In the genomic region with DNA sequence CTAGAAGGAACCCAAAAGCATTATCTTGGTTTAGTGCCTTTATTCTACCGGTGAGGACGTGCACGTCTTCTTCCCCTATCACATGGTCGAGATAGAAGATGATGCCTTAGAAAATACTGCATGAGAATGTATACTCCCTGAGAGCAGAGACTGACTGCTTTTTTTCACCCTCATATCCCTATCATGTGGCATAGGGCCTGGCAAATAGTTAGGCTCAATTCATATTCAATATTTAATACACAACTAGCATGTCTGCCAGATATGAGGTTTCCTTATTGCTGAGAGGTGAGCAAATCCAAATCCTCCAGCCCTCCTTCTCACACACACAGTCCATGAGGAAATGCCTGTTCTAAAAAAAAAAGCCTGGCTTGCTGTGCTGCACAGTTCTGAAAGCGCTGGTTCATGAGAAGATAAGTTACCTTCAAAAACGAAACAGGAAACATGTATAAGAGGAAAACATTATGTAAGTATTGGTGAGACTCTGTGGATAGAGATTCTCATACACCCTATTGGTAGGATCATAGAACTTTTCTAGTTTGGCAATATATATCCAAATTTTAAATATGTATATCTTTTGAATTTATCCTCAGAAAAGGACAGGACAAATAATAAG, we compare ENCODE assay signal across 9 cellular contexts. TPM values are rescaled to one million over a fixed set of nuclear protein-coding genes. Genes with fewer than 3 reads are reported as not detected.
A peak's percentile ranks its signal among the peaks of the same experiment; 100 is the strongest.
DNase-seq lines count a peak whose midpoint lies in the region; ATAC-seq lines count a peak whose summit lies in the region.
"Had no signal": no experiment of that assay in that cellular context is flagged by ENCODE, and none has a peak within 500 bp of the region (broad histone marks: within the 10 kb centered on the region; RNA-seq: fewer than 3 reads in every experiment).

No MANE protein-coding gene starts in this region.

- peaks cover 0 to 4% of the 10 kb centered on the region in 2 donors for H3K36me3 Mint-ChIP-seq in CD4-positive, alpha-beta memory T cell

- no peaks in the 10 kb centered on the region for H3K36me3 ChIP-seq in CD4-positive, alpha-beta memory T cell (ENCODE audit: insufficient read depth, low read length)

- peaks cover 0 to 3% of the 10 kb centered on the region in 2 donors for H3K27me3 Mint-ChIP-seq in CD4-positive, alpha-beta memory T cell

- H3K4me1 Mint-ChIP-seq in CD4-positive, alpha-beta memory T cell, result peaks cover 7 to 25% (median 15%) of the 10 kb centered on the region in 4 donors

- H3K27ac Mint-ChIP-seq in CD4-positive, alpha-beta memory T cell, result peak overlapping the region; percentile 45 to 92 (median 91)

- POLR2A ChIA-PET in CD4-positive, alpha-beta memory T cell (lab: Charles Lee; ENCODE audit: partially characterized antibody), result interaction anchor here (1.2 kb wide), 1 partner anchor 17 kb away, joined by 4 read pairs; no protein-coding TSS in a partner anchor

- H3K4me1 ChIP-seq in CD4-positive, alpha-beta memory T cell (ENCODE audit: insufficient read depth, low read length), result peaks cover 13% of the 10 kb centered on the region

- no peak overlapping the region for H3K27ac ChIP-seq in CD4-positive, alpha-beta memory T cell (ENCODE audit: low read depth, low read length)

- no peaks in the 10 kb centered on the region for H3K27me3 ChIP-seq in CD4-positive, alpha-beta memory T cell (ENCODE audit: insufficient read depth, low read length)

- peaks cover 0 to 7% (median under 1%) of the 10 kb centered on the region in 8 donors for H3K9me3 Mint-ChIP-seq in CD4-positive, alpha-beta memory T cell

- intact Hi-C loops in CD4-positive, alpha-beta memory T cell (cut with micrococcal nuclease), result loop anchor here (1.0 kb wide), 2 partner anchors 15 to 187 kb away; partner anchors contain the start of genes ACAP2 and XXYLT1

- peak; percentile 93 for ATAC-seq in GM21447 (IDR thresholded peaks at IDR 0.05; ENCODE audit: unreplicated experiment)
- ATAC-seq in HG03045 (IDR thresholded peaks at IDR 0.05; ENCODE audit: unreplicated experiment), result no peak
- ATAC-seq: Panc1 had no signal

- peak in 4 of 5 donors; percentile 43 to 59 (median 50) for DNase-seq in CD4-positive, alpha-beta memory T cell
- DNase-seq in NOMO-1 treated with DMSO at 0.1 percent for 48 hours (lab: John Stamatoyannopoulos, UW; ENCODE audit: unreplicated experiment), result peak; percentile 92
- DNase-seq in fibroblast of peridontal ligament (ENCODE audit: extremely low read depth), result peak; percentile 31
- no peak for DNase-seq in effector CD8-positive, alpha-beta T cell (lab: John Stamatoyannopoulos, UW)
- no peak for DNase-seq in NCI-H2227 treated with DMSO at 0.1 percent for 48 hours (lab: John Stamatoyannopoulos, UW)
- DNase-seq in NCI-H1092 treated with DMSO at 0.1 percent for 48 hours (lab: John Stamatoyannopoulos, UW), result no peak

- no peak overlapping the region for H3K4me3 ChIP-seq in CD4-positive, alpha-beta memory T cell (ENCODE audit: low read length in 2 of 2)

- H3K4me3 Mint-ChIP-seq in CD4-positive, alpha-beta memory T cell, result peak overlapping the region; percentile 20 to 78 (median 76)

- CTCF ChIA-PET in CD4-positive, alpha-beta memory T cell (lab: Charles Lee; ENCODE audit: partially characterized antibody), result no interaction called here

- H3K9me3 ChIP-seq in CD4-positive, alpha-beta memory T cell (ENCODE audit: control insufficient read depth in 1 of 2, low read length in 2 of 2), result no peaks in the 10 kb centered on the region

RNA-seq across cellular contexts. Expression of gene ACAP2, which starts 15.5 kb away (rescaled TPM):
- total RNA-seq in CD4-positive, alpha-beta memory T cell, result 10 to 100 TPM; 72.3 to 73.5 TPM
- polyA plus RNA-seq in CD4-positive, alpha-beta memory T cell, result 10 to 100 TPM; 40.9 to 53.9 TPM

Comparison
In these comparisons a context has a peak if more than half of its experiments do, and no peak if none do; other contexts are left out.
1. DNase-seq: peak in CD4-positive, alpha-beta memory T cell (4 of 5), NOMO-1 treated with DMSO at 0.1 percent for 48 hours (single experiment) and fibroblast of peridontal ligament (single experiment); none in effector CD8-positive, alpha-beta T cell (single experiment), NCI-H2227 treated with DMSO at 0.1 percent for 48 hours (single experiment) and NCI-H1092 treated with DMSO at 0.1 percent for 48 hours (single experiment).